ENCODE assay signal across 18 cellular contexts in the genomic region with DNA sequence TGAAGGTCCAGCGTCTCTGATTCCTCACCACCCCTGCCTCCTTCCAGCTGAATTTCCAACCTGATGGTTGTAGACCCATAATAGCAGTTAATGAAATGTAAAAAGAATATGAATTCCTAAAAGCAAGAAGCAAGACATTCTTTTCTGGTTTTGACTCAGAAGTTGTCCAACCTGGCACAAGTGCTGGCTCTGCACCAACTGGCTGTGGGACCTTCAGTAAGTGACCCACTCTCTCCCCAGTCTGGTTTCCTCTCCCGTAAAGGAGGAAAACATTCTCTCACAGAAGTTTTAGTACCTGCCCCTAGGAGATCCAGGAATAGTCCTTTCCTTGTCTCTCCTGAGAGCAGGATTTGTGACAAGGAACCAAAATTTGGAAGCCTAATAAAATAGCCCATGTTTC.
DNase-seq lines count a peak whose midpoint lies in the region; ATAC-seq and TF ChIP-seq lines count a peak whose summit lies in the region.
"Had no signal": no experiment of that assay in that cellular context is flagged by ENCODE, and none has a peak within 500 bp of the region (broad histone marks: within the 10 kb centered on the region; RNA-seq: fewer than 3 reads in every experiment).

No MANE protein-coding gene starts in this region.

- H3K9me2 ChIP-seq in hepatocyte (replicated peaks; ENCODE audit: insufficient read depth): no peaks in the 10 kb centered on the region

- intact Hi-C loops in body of pancreas (cut with DNase I) (no loop called here), ascending aorta (cut with DNase I) (no loop called here)

- DNase-seq in activated naive CD8-positive, alpha-beta T cell treated with anti-CD3 and anti-CD28 coated beads, Interleukin-2, amount 50 U/mL, for 24 hours: no peak
- no peak for DNase-seq in activated naive CD8-positive, alpha-beta T cell treated with anti-CD3 and anti-CD28 coated beads for 36 hours
- DNase-seq in body of pancreas (peak; percentile 36 to 74 (median 58)), hepatocyte (ENCODE audit: low spot score) (peak; percentile 35), AG08395 (ENCODE audit: low spot score) (no peak), ascending aorta (ENCODE audit: low spot score in 2 of 2) (no peak)
- DNase-seq: 8988T; activated CD4-positive, alpha-beta memory T cell treated with anti-CD3 and anti-CD28 coated beads, Interleukin-2, amount 10 ng/mL, durations not matched to agents 7 days and 5 days; activated effector memory CD4-positive, alpha-beta T cell treated with Interleukin-2 at 50 U/mL for 16 hours; Caco-2; gastrocnemius medialis; left ventricle myocardium inferior; MM.1S; nephron progenitor cell; testis had no signal

- H2AFZ ChIP-seq in hepatocyte: no peak overlapping the region

- H3K79me2 ChIP-seq in hepatocyte: no peaks in the 10 kb centered on the region

- H3K4me2 ChIP-seq in hepatocyte: no peak overlapping the region

- H3K36me3 Mint-ChIP-seq in activated naive CD8-positive, alpha-beta T cell treated with anti-CD3 and anti-CD28 coated beads, Interleukin-2, amount 50 U/mL, for 24 hours (ENCODE audit: low read depth): no peaks in the 10 kb centered on the region
- H3K36me3 Mint-ChIP-seq in activated naive CD8-positive, alpha-beta T cell treated with anti-CD3 and anti-CD28 coated beads for 36 hours: no peaks in the 10 kb centered on the region

- H3K4me1 Mint-ChIP-seq in activated naive CD8-positive, alpha-beta T cell treated with anti-CD3 and anti-CD28 coated beads, Interleukin-2, amount 50 U/mL, for 24 hours: no peaks in the 10 kb centered on the region
- H3K4me1 Mint-ChIP-seq in activated naive CD8-positive, alpha-beta T cell treated with anti-CD3 and anti-CD28 coated beads for 36 hours: no peaks in the 10 kb centered on the region
- H3K4me1 Mint-ChIP-seq: activated CD4-positive, alpha-beta memory T cell treated with anti-CD3 and anti-CD28 coated beads, Interleukin-2, amount 10 ng/mL, durations not matched to agents 7 days and 5 days; nephron progenitor cell had no signal

- no peaks in the 10 kb centered on the region for H3K36me3 ChIP-seq in body of pancreas (replicated peaks in 1 of 2; ENCODE audit: insufficient read depth in 1 of 2, low read depth in 2 of 2)
- H3K36me3 ChIP-seq in hepatocyte (replicated peaks; ENCODE audit: insufficient read depth, low read depth): no peaks in the 10 kb centered on the region
- no peaks in the 10 kb centered on the region for H3K36me3 ChIP-seq in ascending aorta
- H3K36me3 ChIP-seq: gastrocnemius medialis, left ventricle myocardium inferior had no signal

- WGBS in body of pancreas, 2 donors: 64 to 73% methylated on average over 2 of the region's 2 CpGs
- 85% methylated on average over 2 of the region's 2 CpGs for WGBS in hepatocyte (ENCODE audit: low lambda C conversion rate, missing lambda C conversion rate)

- H3K27ac ChIP-seq in body of pancreas (peak overlapping the region in 1 of 4 donors; percentile 47), hepatocyte (no peak overlapping the region), ascending aorta (peak overlapping the region in 1 of 2 donors; percentile 36)
- H3K27ac ChIP-seq: left ventricle myocardium inferior, testis had no signal

- H4K20me1 ChIP-seq in hepatocyte (ENCODE audit: insufficient read depth, poor library complexity, severe bottlenecking): no peaks in the 10 kb centered on the region

- no peaks in the 10 kb centered on the region for H3K27me3 ChIP-seq in body of pancreas
- H3K27me3 ChIP-seq in hepatocyte: no peaks in the 10 kb centered on the region
- H3K27me3 ChIP-seq in ascending aorta: no peaks in the 10 kb centered on the region
- H3K27me3 ChIP-seq: gastrocnemius medialis, testis had no signal

- H3K4me3 ChIP-seq in body of pancreas: no peak overlapping the region
- H3K4me3 ChIP-seq in hepatocyte: no peak overlapping the region
- H3K4me3 ChIP-seq in ascending aorta: no peak overlapping the region
- H3K4me3 ChIP-seq: gastrocnemius medialis, left ventricle myocardium inferior, testis had no signal

- H3K27me3 Mint-ChIP-seq in activated naive CD8-positive, alpha-beta T cell treated with anti-CD3 and anti-CD28 coated beads, Interleukin-2, amount 50 U/mL, for 24 hours: peaks cover 5% of the 10 kb centered on the region
- peaks cover 15% of the 10 kb centered on the region for H3K27me3 Mint-ChIP-seq in activated naive CD8-positive, alpha-beta T cell treated with anti-CD3 and anti-CD28 coated beads for 36 hours
- H3K27me3 Mint-ChIP-seq: activated CD4-positive, alpha-beta memory T cell treated with anti-CD3 and anti-CD28 coated beads, Interleukin-2, amount 10 ng/mL, durations not matched to agents 7 days and 5 days had no signal

- no peaks in the 10 kb centered on the region for H3K4me1 ChIP-seq in body of pancreas
- H3K4me1 ChIP-seq in hepatocyte (ENCODE audit: insufficient read depth): no peaks in the 10 kb centered on the region
- H3K4me1 ChIP-seq in ascending aorta: no peaks in the 10 kb centered on the region
- H3K4me1 ChIP-seq: Caco-2, gastrocnemius medialis, testis had no signal

- TF ChIP-seq CTCF in body of pancreas (IDR thresholded peaks at IDR 0.05) (no peak), hepatocyte (IDR thresholded peaks at IDR 0.05; ENCODE audit: poor library complexity) (no peak), ascending aorta (IDR thresholded peaks at IDR 0.05) (no peak)

- no peak overlapping the region for H3K4me3 Mint-ChIP-seq in activated naive CD8-positive, alpha-beta T cell treated with anti-CD3 and anti-CD28 coated beads, Interleukin-2, amount 50 U/mL, for 24 hours
- H3K4me3 Mint-ChIP-seq in activated naive CD8-positive, alpha-beta T cell treated with anti-CD3 and anti-CD28 coated beads for 36 hours: no peak overlapping the region
- H3K4me3 Mint-ChIP-seq: activated CD4-positive, alpha-beta memory T cell treated with anti-CD3 and anti-CD28 coated beads, Interleukin-2, amount 10 ng/mL, durations not matched to agents 7 days and 5 days; nephron progenitor cell; T-helper 2 cell treated with Interferon-gamma antibody and Interleukin-4, amounts not matched to agents 5 μg/mL and 100 μg/mL, for 36 hours had no signal

- peak; percentile 46 for ATAC-seq in activated naive CD8-positive, alpha-beta T cell treated with anti-CD3 and anti-CD28 coated beads, Interleukin-2, amount 50 U/mL, for 24 hours
- ATAC-seq in body of pancreas (peak; percentile 60), GM21367 (IDR thresholded peaks at IDR 0.05; ENCODE audit: unreplicated experiment) (no peak), GM19328 (IDR thresholded peaks at IDR 0.05; ENCODE audit: unreplicated experiment) (no peak)
- ATAC-seq: gastrocnemius medialis had no signal

- no peaks in the 10 kb centered on the region for H3K9me3 ChIP-seq in body of pancreas
- no peaks in the 10 kb centered on the region for H3K9me3 ChIP-seq in hepatocyte (ENCODE audit: low read depth)
- H3K9me3 ChIP-seq in ascending aorta: no peaks in the 10 kb centered on the region
- H3K9me3 ChIP-seq: Caco-2, gastrocnemius medialis, left ventricle myocardium inferior, testis had no signal

- no peaks in the 10 kb centered on the region for H3K9me3 Mint-ChIP-seq in activated naive CD8-positive, alpha-beta T cell treated with anti-CD3 and anti-CD28 coated beads, Interleukin-2, amount 50 U/mL, for 24 hours
- H3K9me3 Mint-ChIP-seq in activated naive CD8-positive, alpha-beta T cell treated with anti-CD3 and anti-CD28 coated beads for 36 hours: no peaks in the 10 kb centered on the region
- H3K9me3 Mint-ChIP-seq: activated CD4-positive, alpha-beta memory T cell treated with anti-CD3 and anti-CD28 coated beads, Interleukin-2, amount 10 ng/mL, durations not matched to agents 7 days and 5 days; nephron progenitor cell; T-helper 2 cell treated with Interferon-gamma antibody and Interleukin-4, amounts not matched to agents 5 μg/mL and 100 μg/mL, for 36 hours had no signal

- no peak for TF ChIP-seq POLR2A in body of pancreas (IDR thresholded peaks at IDR 0.05)

- H3K27ac Mint-ChIP-seq in activated naive CD8-positive, alpha-beta T cell treated with anti-CD3 and anti-CD28 coated beads, Interleukin-2, amount 50 U/mL, for 24 hours: no peak overlapping the region
- no peak overlapping the region for H3K27ac Mint-ChIP-seq in activated naive CD8-positive, alpha-beta T cell treated with anti-CD3 and anti-CD28 coated beads for 36 hours
- H3K27ac Mint-ChIP-seq: activated CD4-positive, alpha-beta memory T cell treated with anti-CD3 and anti-CD28 coated beads, Interleukin-2, amount 10 ng/mL, durations not matched to agents 7 days and 5 days; nephron progenitor cell; T-helper 2 cell treated with Interferon-gamma antibody and Interleukin-4, amounts not matched to agents 5 μg/mL and 100 μg/mL, for 36 hours had no signal

Comparison
In these comparisons a context has a peak if more than half of its experiments do, and no peak if none do; other contexts are left out.
1. ATAC-seq: peak in activated naive CD8-positive, alpha-beta T cell treated with anti-CD3 and anti-CD28 coated beads, Interleukin-2, amount 50 U/mL, for 24 hours (single experiment) and body of pancreas (single experiment); none in GM21367 (single experiment) and GM19328 (single experiment).
2. DNase-seq: peak in body of pancreas (4 of 4) and hepatocyte (single experiment); none in activated naive CD8-positive, alpha-beta T cell treated with anti-CD3 and anti-CD28 coated beads, Interleukin-2, amount 50 U/mL, for 24 hours (single experiment), activated naive CD8-positive, alpha-beta T cell treated with anti-CD3 and anti-CD28 coated beads for 36 hours (single experiment), AG08395 (single experiment) and ascending aorta (0 of 2).